In the genomic region with DNA sequence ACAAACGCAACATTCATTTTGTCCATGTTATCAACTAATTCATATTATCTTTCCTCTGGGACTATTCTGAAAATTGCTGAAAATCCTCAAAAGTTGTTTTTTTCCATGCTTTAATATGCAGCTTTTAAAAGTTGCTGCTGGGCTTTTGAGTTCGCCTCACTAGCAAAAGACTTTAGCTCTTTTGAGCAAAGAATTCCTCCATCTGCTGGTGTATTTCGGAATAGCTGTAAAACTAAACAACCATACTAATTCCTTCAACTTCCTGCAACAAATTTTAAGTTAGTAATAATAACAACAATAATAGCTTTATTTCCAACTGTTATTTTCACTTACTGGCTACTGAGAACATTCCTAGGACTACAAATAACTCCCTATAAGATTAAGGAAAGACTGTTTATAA, we compare ENCODE assay signal across 9 cellular contexts. TPM values are rescaled to one million over a fixed set of nuclear protein-coding genes. Genes with fewer than 3 reads are reported as not detected.
A peak's percentile ranks its signal among the peaks of the same experiment; 100 is the strongest.
DNase-seq lines count a peak whose midpoint lies in the region; ATAC-seq and TF ChIP-seq lines count a peak whose summit lies in the region.
"Had no signal": no experiment of that assay in that cellular context is flagged by ENCODE, and none has a peak within 500 bp of the region (broad histone marks: within the 10 kb centered on the region; RNA-seq: fewer than 3 reads in every experiment).

No MANE protein-coding gene starts in this region.

- H3K36me3 Mint-ChIP-seq in activated naive CD8-positive, alpha-beta T cell treated with anti-CD3 and anti-CD28 coated beads for 36 hours, result no peaks in the 10 kb centered on the region

- peak; percentile 16 for DNase-seq in AG20443 (ENCODE audit: low spot score)
- peak; percentile 26 for DNase-seq in HEK293T (ENCODE audit: extremely low spot score)
- peak; percentile 29 for DNase-seq in astrocyte of the cerebellum (ENCODE audit: low read depth)
- no peak for DNase-seq in left lobe of liver (ENCODE audit: low spot score)
- no peak for DNase-seq in activated CD4-positive, alpha-beta T cell treated with anti-CD3 and anti-CD28 coated beads for 4 hours
- DNase-seq in activated naive CD8-positive, alpha-beta T cell treated with anti-CD3 and anti-CD28 coated beads for 36 hours, result no peak
- no peak for DNase-seq in stimulated activated naive CD8-positive, alpha-beta T cell treated with anti-CD3 and anti-CD28 coated beads, Interleukin-15, amount 100 ng/mL, for 72 hours
- DNase-seq: activated B cell treated with CpG ODN at 0.5 μM for 24 hours had no signal

- in situ Hi-C loops in astrocyte of the cerebellum (cut with HindIII; ENCODE audit: low sequenced_read_pairs), result no loop called here

- no peaks in the 10 kb centered on the region for H3K4me1 Mint-ChIP-seq in activated naive CD8-positive, alpha-beta T cell treated with anti-CD3 and anti-CD28 coated beads for 36 hours
- H3K4me1 Mint-ChIP-seq in stimulated activated naive CD8-positive, alpha-beta T cell treated with anti-CD3 and anti-CD28 coated beads, Interleukin-15, amount 100 ng/mL, for 72 hours, result no peaks in the 10 kb centered on the region
- H3K4me1 Mint-ChIP-seq: activated B cell treated with CpG ODN at 0.5 μM for 24 hours had no signal

- TF ChIP-seq CTCF in astrocyte of the cerebellum (IDR thresholded peaks at IDR 0.05; ENCODE audit: low read depth, low read length, missing control alignments), result peak; percentile 55

- CTCF ChIA-PET in HEK293T (lab: Yijun Ruan, JAX), result interaction anchor here (0.6 to 1.3 kb wide), 10 partner anchors 9 to 1380 kb away, joined by 3 to 4 read pairs (median 3); no protein-coding TSS in a partner anchor

- no peak overlapping the region for H3K4me3 ChIP-seq in astrocyte of the cerebellum (ENCODE audit: low read depth, low read length)

- H3K4me3 Mint-ChIP-seq in activated naive CD8-positive, alpha-beta T cell treated with anti-CD3 and anti-CD28 coated beads for 36 hours, result no peak overlapping the region
- H3K4me3 Mint-ChIP-seq in stimulated activated naive CD8-positive, alpha-beta T cell treated with anti-CD3 and anti-CD28 coated beads, Interleukin-15, amount 100 ng/mL, for 72 hours, result no peak overlapping the region
- H3K4me3 Mint-ChIP-seq: activated B cell treated with CpG ODN at 0.5 μM for 24 hours had no signal

- ATAC-seq in left lobe of liver (peak; percentile 48), GM18907 (IDR thresholded peaks at IDR 0.05; ENCODE audit: unreplicated experiment) (no peak)
- ATAC-seq in stimulated activated naive CD8-positive, alpha-beta T cell treated with anti-CD3 and anti-CD28 coated beads, Interleukin-15, amount 100 ng/mL, for 72 hours, result no peak

- H3K27me3 Mint-ChIP-seq in activated naive CD8-positive, alpha-beta T cell treated with anti-CD3 and anti-CD28 coated beads for 36 hours, result no peaks in the 10 kb centered on the region
- H3K27me3 Mint-ChIP-seq in stimulated activated naive CD8-positive, alpha-beta T cell treated with anti-CD3 and anti-CD28 coated beads, Interleukin-15, amount 100 ng/mL, for 72 hours, result no peaks in the 10 kb centered on the region
- H3K27me3 Mint-ChIP-seq: activated B cell treated with CpG ODN at 0.5 μM for 24 hours had no signal

- H3K27ac Mint-ChIP-seq in activated naive CD8-positive, alpha-beta T cell treated with anti-CD3 and anti-CD28 coated beads for 36 hours, result no peak overlapping the region
- H3K27ac Mint-ChIP-seq in stimulated activated naive CD8-positive, alpha-beta T cell treated with anti-CD3 and anti-CD28 coated beads, Interleukin-15, amount 100 ng/mL, for 72 hours, result no peak overlapping the region
- H3K27ac Mint-ChIP-seq: activated B cell treated with CpG ODN at 0.5 μM for 24 hours had no signal

- POLR2A ChIA-PET in HEK293T (lab: Yijun Ruan, JAX), result no interaction called here

- no peaks in the 10 kb centered on the region for H3K9me3 Mint-ChIP-seq in activated naive CD8-positive, alpha-beta T cell treated with anti-CD3 and anti-CD28 coated beads for 36 hours
- H3K9me3 Mint-ChIP-seq in stimulated activated naive CD8-positive, alpha-beta T cell treated with anti-CD3 and anti-CD28 coated beads, Interleukin-15, amount 100 ng/mL, for 72 hours, result no peaks in the 10 kb centered on the region
- H3K9me3 Mint-ChIP-seq: activated B cell treated with CpG ODN at 0.5 μM for 24 hours had no signal

TF ChIP-seq in HEK293T, 16 proteins besides CTCF, POLR2A, EP300 and RAD21:
- no peak for TF ChIP-seq ELF4 (IDR thresholded peaks at IDR 0.05)
- no peak for TF ChIP-seq FOXK2 (IDR thresholded peaks at IDR 0.05)
- TF ChIP-seq L3MBTL2 (conservative IDR thresholded peaks at IDR 0.05), result no peak
- TF ChIP-seq FOXM1 (IDR thresholded peaks at IDR 0.05; ENCODE audit: borderline replicate concordance), result no peak
- no peak for TF ChIP-seq FOXA1 (IDR thresholded peaks at IDR 0.05)
- TF ChIP-seq CTBP1 (IDR thresholded peaks at IDR 0.05; ENCODE audit: borderline replicate concordance), result no peak
- TF ChIP-seq SP1 (IDR thresholded peaks at IDR 0.05), result no peak
- no peak for TF ChIP-seq SUZ12 (IDR thresholded peaks at IDR 0.05)
- no peak for TF ChIP-seq LEF1 (IDR thresholded peaks at IDR 0.05; ENCODE audit: borderline replicate concordance)
- TF ChIP-seq TARDBP (IDR thresholded peaks at IDR 0.05), result no peak
- TF ChIP-seq ARNT (IDR thresholded peaks at IDR 0.05), result no peak
- TF ChIP-seq ZNF384 (IDR thresholded peaks at IDR 0.05), result no peak
- TF ChIP-seq HDGF (IDR thresholded peaks at IDR 0.05; ENCODE audit: borderline replicate concordance), result no peak
- TF ChIP-seq NFRKB (IDR thresholded peaks at IDR 0.05), result no peak
- TF ChIP-seq BHLHE40 (IDR thresholded peaks at IDR 0.05; ENCODE audit: borderline replicate concordance), result no peak
- TF ChIP-seq, protein P1, sequence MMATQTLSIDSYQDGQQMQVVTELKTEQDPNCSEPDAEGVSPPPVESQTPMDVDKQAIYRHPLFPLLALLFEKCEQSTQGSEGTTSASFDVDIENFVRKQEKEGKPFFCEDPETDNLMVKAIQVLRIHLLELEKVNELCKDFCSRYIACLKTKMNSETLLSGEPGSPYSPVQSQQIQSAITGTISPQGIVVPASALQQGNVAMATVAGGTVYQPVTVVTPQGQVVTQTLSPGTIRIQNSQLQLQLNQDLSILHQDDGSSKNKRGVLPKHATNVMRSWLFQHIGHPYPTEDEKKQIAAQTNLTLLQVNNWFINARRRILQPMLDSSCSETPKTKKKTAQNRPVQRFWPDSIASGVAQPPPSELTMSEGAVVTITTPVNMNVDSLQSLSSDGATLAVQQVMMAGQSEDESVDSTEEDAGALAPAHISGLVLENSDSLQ (IDR thresholded peaks at IDR 0.05), result no peak

RNA-seq across cellular contexts. Expression of a gene that starts 14.2 kb away (rescaled TPM):
- total RNA-seq in left lobe of liver, result 4.8 TPM
- 10 to 100 TPM; 43.6 to 47.6 TPM for total RNA-seq in activated naive CD8-positive, alpha-beta T cell treated with anti-CD3 and anti-CD28 coated beads for 36 hours

Comparison
In these comparisons a context has a peak if more than half of its experiments do, and no peak if none do; other contexts are left out.
1. DNase-seq: peak in AG20443 (single experiment), HEK293T (single experiment) and astrocyte of the cerebellum (single experiment); none in left lobe of liver (single experiment), activated CD4-positive, alpha-beta T cell treated with anti-CD3 and anti-CD28 coated beads for 4 hours (0 of 2), activated naive CD8-positive, alpha-beta T cell treated with anti-CD3 and anti-CD28 coated beads for 36 hours (single experiment) and stimulated activated naive CD8-positive, alpha-beta T cell treated with anti-CD3 and anti-CD28 coated beads, Interleukin-15, amount 100 ng/mL, for 72 hours (0 of 2).